ENCODE assay signal across 5 cellular contexts in genomic region chr20:35457539-35457938, GRCh38. TPM values are rescaled to one million over a fixed set of nuclear protein-coding genes. Genes with fewer than 3 reads are reported as not detected.
"Had no signal": no experiment of that assay in that cellular context is flagged by ENCODE, and none has a peak within 500 bp of the region (broad histone marks: within the 10 kb centered on the region; RNA-seq: fewer than 3 reads in every experiment).

No MANE protein-coding gene starts in this region.

RNA-seq across cellular contexts. Expression of gene GDF5, which starts 19.5 kb away (rescaled TPM):
- total RNA-seq: activated B cell treated with CpG ODN at 0.5 μM for 24 hours; activated CD4-positive, alpha-beta T cell treated with anti-CD3 and anti-CD28 coated beads, Interleukin-2, amount 10 ng/mL, durations not matched to agents 24 days and 14 days; activated T-helper 1 cell treated with anti-CD3 and anti-CD28 coated beads, Interleukin-12 subunit alpha, Interleukin-12 subunit beta, Interleukin-2, Interleukin-4 antibody, amounts not matched to agents 30 ng/mL and 10 ng/mL and 1 ng/mL, durations not matched to agents 14 hours and 24 hours and 36 hours; K562; SJCRH30 had no signal
